Comparison of ENCODE assay signal across 1 cellular context in genomic region chr11:61776561-61777075, GRCh38.
TF ChIP-seq lines count a peak whose summit lies in the region.

No MANE protein-coding gene starts in this region.

TF ChIP-seq in K562, 482 proteins besides CTCF, POLR2A, EP300 and RAD21 (continued from another document):
- TF ChIP-seq UBTF (IDR thresholded peaks at IDR 0.05; ENCODE audit: borderline replicate concordance in 1 of 2, low read depth in 2 of 2, low read length in 2 of 2) (no peak), PHF8 (IDR thresholded peaks at IDR 0.05; ENCODE audit: borderline replicate concordance, low read length) (no peak), ZNF239 (CRISPR knock-in tag; IDR thresholded peaks at IDR 0.05) (no peak)
